25 cellular contexts compared by ENCODE assay signal in genomic region chr16:10613771-10614485, GRCh38. TPM values are rescaled to one million over a fixed set of nuclear protein-coding genes. Genes with fewer than 3 reads are reported as not detected.
DNase-seq lines count a peak whose midpoint lies in the region; ATAC-seq and TF ChIP-seq lines count a peak whose summit lies in the region.
"Had no signal": no experiment of that assay in that cellular context is flagged by ENCODE, and none has a peak within 500 bp of the region (broad histone marks: within the 10 kb centered on the region; RNA-seq: fewer than 3 reads in every experiment).

No MANE protein-coding gene starts in this region.

- intact Hi-C loops in activated CD4-positive, alpha-beta T cell treated with anti-CD3 and anti-CD28 coated beads for 36 hours (cut with DNase I, micrococcal nuclease), result no loop called here
- intact Hi-C loops in activated naive CD4-positive, alpha-beta T cell treated with anti-CD3 and anti-CD28 coated beads for 36 hours (cut with micrococcal nuclease), result no loop called here
- intact Hi-C loops in dorsolateral prefrontal cortex (cut with DNase I), result no loop called here

- H3K4me3 ChIP-seq in dorsolateral prefrontal cortex, result no peak overlapping the region
- H3K4me3 ChIP-seq: BLaER1, cardiac muscle cell, lung had no signal

- POLR2A ChIA-PET in activated CD4-positive, alpha-beta T cell treated with anti-CD3 and anti-CD28 coated beads for 36 hours (lab: Charles Lee), result no interaction called here

- no peak for TF ChIP-seq CTCF in dorsolateral prefrontal cortex (IDR thresholded peaks at IDR 0.05 in 54 of 56, conservative IDR thresholded peaks at IDR 0.05 in 2 of 56; ENCODE audit: low read depth in 1 of 56, partially characterized antibody in 56 of 56)

- CTCF ChIA-PET in activated CD4-positive, alpha-beta T cell treated with anti-CD3 and anti-CD28 coated beads for 36 hours (lab: Charles Lee), result no interaction called here
- CTCF ChIA-PET in activated naive CD4-positive, alpha-beta T cell treated with anti-CD3 and anti-CD28 coated beads for 36 hours (lab: Charles Lee), result no interaction called here

- H3K27ac ChIP-seq in dorsolateral prefrontal cortex, result no peak overlapping the region
- H3K27ac ChIP-seq: BLaER1, cardiac muscle cell, foreskin keratinocyte had no signal

- DNase-seq in activated CD4-positive, alpha-beta T cell treated with anti-CD3 and anti-CD28 coated beads for 36 hours, result no peak
- DNase-seq in activated CD4-positive, alpha-beta T cell treated with anti-CD3 and anti-CD28 coated beads, Interleukin-2, amount 50 U/mL, for 4 hours, result no peak
- DNase-seq in OCI-M1 (lab: John Stamatoyannopoulos, UW), result peak; percentile 3
- DNase-seq in activated naive CD4-positive, alpha-beta T cell treated with anti-CD3 and anti-CD28 coated beads for 36 hours, result no peak
- no peak for DNase-seq in SHP77 treated with DMSO at 0.1 percent for 48 hours (lab: John Stamatoyannopoulos, UW)
- no peak for DNase-seq in dorsolateral prefrontal cortex
- DNase-seq: activated CD8-positive, alpha-beta T cell treated with anti-CD3 and anti-CD28 coated beads, Interleukin-2, amount 10 ng/mL, durations not matched to agents 7 days and 5 days; activated naive CD4-positive, alpha-beta T cell treated with anti-CD3 and anti-CD28 coated beads, Interleukin-2, amount 10 ng/mL, durations not matched to agents 7 days and 5 days; activated T-cell treated with anti-CD3 and anti-CD28 coated beads, Interleukin-2, amount 50 U/mL, for 1 hour; foreskin keratinocyte; H7; kidney; NCI-H1436 treated with DMSO at 0.1 percent for 48 hours; NCI-H2171; NCI-H526; nucleus accumbens; Right ventricle myocardium superior; stimulated activated CD4-positive, alpha-beta T cell treated with anti-CD3 and anti-CD28 coated beads, Interleukin-4, amount 100 ng/mL, for 4 hours had no signal

- peaks cover 6% of the 10 kb centered on the region for H3K27me3 Mint-ChIP-seq in activated CD4-positive, alpha-beta T cell treated with anti-CD3 and anti-CD28 coated beads for 36 hours
- H3K27me3 Mint-ChIP-seq in stimulated activated memory B cell treated with anti-CD40 and anti-IgM and Interleukin-4, amounts not matched to agents 10 μg/mL and 1 μg/mL and 100 μg/mL, for 72 hours, result peaks cover 30% of the 10 kb centered on the region
- H3K27me3 Mint-ChIP-seq in activated naive CD4-positive, alpha-beta T cell treated with anti-CD3 and anti-CD28 coated beads for 36 hours (ENCODE audit: low read depth), result peaks cover 7% of the 10 kb centered on the region

- H3K9me3 Mint-ChIP-seq in activated CD4-positive, alpha-beta T cell treated with anti-CD3 and anti-CD28 coated beads for 36 hours (ENCODE audit: low read depth), result no peaks in the 10 kb centered on the region
- no peaks in the 10 kb centered on the region for H3K9me3 Mint-ChIP-seq in stimulated activated memory B cell treated with anti-CD40 and anti-IgM and Interleukin-4, amounts not matched to agents 10 μg/mL and 1 μg/mL and 100 μg/mL, for 72 hours
- no peaks in the 10 kb centered on the region for H3K9me3 Mint-ChIP-seq in activated naive CD4-positive, alpha-beta T cell treated with anti-CD3 and anti-CD28 coated beads for 36 hours
- H3K9me3 Mint-ChIP-seq: activated naive CD4-positive, alpha-beta T cell treated with anti-CD3 and anti-CD28 coated beads, Interleukin-2, amount 10 ng/mL, durations not matched to agents 7 days and 5 days had no signal

- H3K27ac Mint-ChIP-seq in activated CD4-positive, alpha-beta T cell treated with anti-CD3 and anti-CD28 coated beads for 36 hours, result no peak overlapping the region
- H3K27ac Mint-ChIP-seq in stimulated activated memory B cell treated with anti-CD40 and anti-IgM and Interleukin-4, amounts not matched to agents 10 μg/mL and 1 μg/mL and 100 μg/mL, for 72 hours, result no peak overlapping the region
- no peak overlapping the region for H3K27ac Mint-ChIP-seq in activated naive CD4-positive, alpha-beta T cell treated with anti-CD3 and anti-CD28 coated beads for 36 hours
- H3K27ac Mint-ChIP-seq: activated CD8-positive, alpha-beta T cell treated with anti-CD3 and anti-CD28 coated beads, Interleukin-2, amount 10 ng/mL, durations not matched to agents 7 days and 5 days; activated naive CD4-positive, alpha-beta T cell treated with anti-CD3 and anti-CD28 coated beads, Interleukin-2, amount 10 ng/mL, durations not matched to agents 7 days and 5 days had no signal

- ATAC-seq in activated CD4-positive, alpha-beta T cell treated with anti-CD3 and anti-CD28 coated beads for 36 hours, result peak; percentile 33
- ATAC-seq in HG03342 (IDR thresholded peaks at IDR 0.05; ENCODE audit: unreplicated experiment), result peak; percentile 62
- ATAC-seq in stimulated activated memory B cell treated with anti-CD40 and anti-IgM and Interleukin-4, amounts not matched to agents 10 μg/mL and 1 μg/mL and 100 μg/mL, for 72 hours, result peak; percentile 90
- ATAC-seq: activated CD8-positive, alpha-beta T cell treated with anti-CD3 and anti-CD28 coated beads, Interleukin-2, amount 10 ng/mL, durations not matched to agents 7 days and 5 days; foreskin keratinocyte had no signal

- H3K27me3 ChIP-seq in dorsolateral prefrontal cortex, result peaks cover 0 to 4% (median 0%) of the 10 kb centered on the region in 45 donors
- H3K27me3 ChIP-seq: BLaER1, cardiac muscle cell, foreskin keratinocyte had no signal

- H3K36me3 Mint-ChIP-seq in activated CD4-positive, alpha-beta T cell treated with anti-CD3 and anti-CD28 coated beads for 36 hours (ENCODE audit: low read depth), result no peaks in the 10 kb centered on the region
- no peaks in the 10 kb centered on the region for H3K36me3 Mint-ChIP-seq in stimulated activated memory B cell treated with anti-CD40 and anti-IgM and Interleukin-4, amounts not matched to agents 10 μg/mL and 1 μg/mL and 100 μg/mL, for 72 hours
- no peaks in the 10 kb centered on the region for H3K36me3 Mint-ChIP-seq in activated naive CD4-positive, alpha-beta T cell treated with anti-CD3 and anti-CD28 coated beads for 36 hours (ENCODE audit: low read depth)
- H3K36me3 Mint-ChIP-seq: activated naive CD4-positive, alpha-beta T cell treated with anti-CD3 and anti-CD28 coated beads, Interleukin-2, amount 10 ng/mL, durations not matched to agents 7 days and 5 days had no signal

- no peak overlapping the region for H3K4me3 Mint-ChIP-seq in activated CD4-positive, alpha-beta T cell treated with anti-CD3 and anti-CD28 coated beads for 36 hours
- no peak overlapping the region for H3K4me3 Mint-ChIP-seq in stimulated activated memory B cell treated with anti-CD40 and anti-IgM and Interleukin-4, amounts not matched to agents 10 μg/mL and 1 μg/mL and 100 μg/mL, for 72 hours
- no peak overlapping the region for H3K4me3 Mint-ChIP-seq in activated naive CD4-positive, alpha-beta T cell treated with anti-CD3 and anti-CD28 coated beads for 36 hours
- H3K4me3 Mint-ChIP-seq: activated CD8-positive, alpha-beta T cell treated with anti-CD3 and anti-CD28 coated beads, Interleukin-2, amount 10 ng/mL, durations not matched to agents 7 days and 5 days; activated naive CD4-positive, alpha-beta T cell treated with anti-CD3 and anti-CD28 coated beads, Interleukin-2, amount 10 ng/mL, durations not matched to agents 7 days and 5 days had no signal

- no peaks in the 10 kb centered on the region for H3K4me1 Mint-ChIP-seq in activated CD4-positive, alpha-beta T cell treated with anti-CD3 and anti-CD28 coated beads for 36 hours
- peaks cover 17% of the 10 kb centered on the region for H3K4me1 Mint-ChIP-seq in stimulated activated memory B cell treated with anti-CD40 and anti-IgM and Interleukin-4, amounts not matched to agents 10 μg/mL and 1 μg/mL and 100 μg/mL, for 72 hours
- H3K4me1 Mint-ChIP-seq in activated naive CD4-positive, alpha-beta T cell treated with anti-CD3 and anti-CD28 coated beads for 36 hours (ENCODE audit: low read depth), result no peaks in the 10 kb centered on the region
- H3K4me1 Mint-ChIP-seq: activated naive CD4-positive, alpha-beta T cell treated with anti-CD3 and anti-CD28 coated beads, Interleukin-2, amount 10 ng/mL, durations not matched to agents 7 days and 5 days had no signal

RNA-seq across cellular contexts. Expression of gene EMP2, which starts 33.5 kb away (rescaled TPM):
- total RNA-seq in activated CD4-positive, alpha-beta T cell treated with anti-CD3 and anti-CD28 coated beads for 36 hours, result not detected
- total RNA-seq in activated naive CD4-positive, alpha-beta T cell treated with anti-CD3 and anti-CD28 coated beads for 36 hours, result not detected
- total RNA-seq in dorsolateral prefrontal cortex, result 10 to 100 TPM in 115 of 120 experiments, 1 to 10 TPM in 5; 9.4 to 40.9 (median 15.8) TPM
- total RNA-seq: activated CD8-positive, alpha-beta T cell treated with anti-CD3 and anti-CD28 coated beads, Interleukin-2, amount 10 ng/mL, durations not matched to agents 7 days and 5 days; OCI-LY7; T-helper 2 cell treated with Interferon-gamma antibody and Interleukin-4, amounts not matched to agents 100 ng/mL and 5 ng/mL, for 36 hours had no signal

Comparison
In these comparisons a context has a peak if more than half of its experiments do, and no peak if none do; other contexts are left out.
1. ATAC-seq: peak in every context shown above with its lines; median percentile 90 in stimulated activated memory B cell treated with anti-CD40 and anti-IgM and Interleukin-4, amounts not matched to agents 10 μg/mL and 1 μg/mL and 100 μg/mL, for 72 hours; 62 in HG03342; 33 in activated CD4-positive, alpha-beta T cell treated with anti-CD3 and anti-CD28 coated beads for 36 hours.
2. RNA of gene EMP2, which starts 33.5 kb away (total RNA-seq): 9.4 to 40.9 TPM in dorsolateral prefrontal cortex; not detected in activated CD4-positive, alpha-beta T cell treated with anti-CD3 and anti-CD28 coated beads for 36 hours and not detected in activated naive CD4-positive, alpha-beta T cell treated with anti-CD3 and anti-CD28 coated beads for 36 hours; every median in the first group is over 10 times any median in the second.